In genomic region chr15:42919308-42919707, GRCh38 we compare ENCODE assay signal across 9 cellular contexts. TPM values are rescaled to one million over a fixed set of nuclear protein-coding genes. Genes with fewer than 3 reads are reported as not detected.
DNase-seq lines count a peak whose midpoint lies in the region; ATAC-seq, FAIRE-seq and TF ChIP-seq lines count a peak whose summit lies in the region.
"Had no signal": no experiment of that assay in that cellular context is flagged by ENCODE, and none has a peak within 500 bp of the region (broad histone marks: within the 10 kb centered on the region; RNA-seq: fewer than 3 reads in every experiment).

No MANE protein-coding gene starts in this region.

- peaks cover 3% of the 10 kb centered on the region for H3K4me1 ChIP-seq in iPS-15b (ENCODE audit: control insufficient read depth, insufficient read depth, low read length)
- H3K4me1 ChIP-seq in stomach smooth muscle (ENCODE audit: control insufficient read depth, insufficient read depth, low read length) = peaks cover 7% of the 10 kb centered on the region

- CTCF ChIA-PET in WTC11 (lab: Charles Lee) = no interaction called here

- DNase-seq in T-helper 1 cell = no peak
- DNase-seq in WTC11 (ENCODE audit: low spot score) = no peak
- DNase-seq in stimulated activated naive CD4-positive, alpha-beta T cell (lab: John Stamatoyannopoulos, UW) = no peak
- no peak for DNase-seq in SHP77 (lab: John Stamatoyannopoulos, UW)
- DNase-seq in HTR-8/SVneo (ENCODE audit: insufficient read length, low spot score) = no peak
- DNase-seq: KG1 had no signal

- H3K9ac ChIP-seq in iPS-15b (ENCODE audit: low read depth, low read length) = no peak overlapping the region
- H3K9ac ChIP-seq in stomach smooth muscle (ENCODE audit: low read length in 2 of 2) = peak overlapping the region; percentile 69 to 83

- H3K4me3 ChIP-seq in iPS-15b (ENCODE audit: low read depth, low read length) = peak overlapping the region; percentile 87
- peak overlapping the region; percentile 80 to 91 for H3K4me3 ChIP-seq in stomach smooth muscle (ENCODE audit: low read length in 2 of 2)

- TF ChIP-seq CTCF in WTC11 (IDR thresholded peaks at IDR 0.05) = no peak

- H3K27me3 ChIP-seq in iPS-15b (ENCODE audit: control insufficient read depth, insufficient read depth, low read length) = peaks cover 12% of the 10 kb centered on the region
- H3K27me3 ChIP-seq in stomach smooth muscle (ENCODE audit: control insufficient read depth in 1 of 2, insufficient read depth in 2 of 2, low read length in 2 of 2) = no peaks in the 10 kb centered on the region

- H3K36me3 Mint-ChIP-seq in T-helper 1 cell treated with Interleukin-12 subunit alpha and Interleukin-12 subunit beta and Interleukin-4 antibody, amounts not matched to agents 30 μg/mL and 1 μg/mL, for 36 hours (ENCODE audit: low read depth) = no peaks in the 10 kb centered on the region
- no peaks in the 10 kb centered on the region for H3K36me3 Mint-ChIP-seq in WTC11

- H3K9me3 Mint-ChIP-seq in T-helper 1 cell treated with Interleukin-12 subunit alpha and Interleukin-12 subunit beta and Interleukin-4 antibody, amounts not matched to agents 30 μg/mL and 1 μg/mL, for 36 hours = no peaks in the 10 kb centered on the region
- H3K9me3 Mint-ChIP-seq in WTC11 = peaks cover 4% of the 10 kb centered on the region; the same call in 1 of the 2 replicates

- H3K27ac ChIP-seq in stomach smooth muscle (ENCODE audit: low read length) = peak overlapping the region; percentile 62

- H3K4me1 Mint-ChIP-seq in T-helper 1 cell treated with Interleukin-12 subunit alpha and Interleukin-12 subunit beta and Interleukin-4 antibody, amounts not matched to agents 30 μg/mL and 1 μg/mL, for 36 hours (ENCODE audit: low read depth) = peaks cover 34% of the 10 kb centered on the region
- H3K4me1 Mint-ChIP-seq in WTC11 = peaks cover 14% of the 10 kb centered on the region

- H3K27me3 Mint-ChIP-seq in T-helper 1 cell treated with Interleukin-12 subunit alpha and Interleukin-12 subunit beta and Interleukin-4 antibody, amounts not matched to agents 30 μg/mL and 1 μg/mL, for 36 hours (ENCODE audit: low read depth) = no peaks in the 10 kb centered on the region
- H3K27me3 Mint-ChIP-seq in WTC11 (ENCODE audit: low read depth) = peaks cover 15% of the 10 kb centered on the region

- H3K27ac Mint-ChIP-seq in T-helper 1 cell treated with Interleukin-12 subunit alpha and Interleukin-12 subunit beta and Interleukin-4 antibody, amounts not matched to agents 30 μg/mL and 1 μg/mL, for 36 hours = peak overlapping the region; percentile 31
- H3K27ac Mint-ChIP-seq in WTC11 = no peak overlapping the region

- ATAC-seq in WTC11 = no peak

- no peak for FAIRE-seq in HTR-8/SVneo (lab: Jason Lieb, UNC)

- H3K9me3 ChIP-seq in iPS-15b (ENCODE audit: control insufficient read depth, insufficient read depth, low read length) = no peaks in the 10 kb centered on the region
- no peaks in the 10 kb centered on the region for H3K9me3 ChIP-seq in stomach smooth muscle (ENCODE audit: control insufficient read depth in 2 of 2, low read length in 2 of 2)

- POLR2A ChIA-PET in WTC11 (lab: Charles Lee) = no interaction called here

- H3K36me3 ChIP-seq in iPS-15b (ENCODE audit: control insufficient read depth, insufficient read depth, low read length) (no peaks in the 10 kb centered on the region), stomach smooth muscle (ENCODE audit: control insufficient read depth in 2 of 2, insufficient read depth in 2 of 2, low read length in 2 of 2) (no peaks in the 10 kb centered on the region)

- peak overlapping the region; percentile 93 for H3K4me3 Mint-ChIP-seq in T-helper 1 cell treated with Interleukin-12 subunit alpha and Interleukin-12 subunit beta and Interleukin-4 antibody, amounts not matched to agents 30 μg/mL and 1 μg/mL, for 36 hours
- H3K4me3 Mint-ChIP-seq in WTC11 = peak overlapping the region; percentile 98

TF ChIP-seq in WTC11, 78 proteins besides CTCF, POLR2A, EP300 and RAD21:
- TF ChIP-seq FOXJ3 (CRISPR knock-in tag; IDR thresholded peaks at IDR 0.05; ENCODE audit: borderline replicate concordance) (no peak), USF2 (CRISPR knock-in tag; IDR thresholded peaks at IDR 0.05) (no peak), ZNF219 (CRISPR knock-in tag; IDR thresholded peaks at IDR 0.05; ENCODE audit: borderline replicate concordance) (no peak), SP1 (CRISPR knock-in tag; conservative IDR thresholded peaks at IDR 0.05) (no peak), NR1H2 (CRISPR knock-in tag; IDR thresholded peaks at IDR 0.05) (no peak), E2F1 (CRISPR knock-in tag; IDR thresholded peaks at IDR 0.05) (no peak)

RNA-seq across cellular contexts. Expression of gene TTBK2, which starts 1.3 kb away (rescaled TPM):
- 18.6 to 21.9 TPM (median 21.5 TPM) in 3 replicates for total RNA-seq in WTC11 (2021)
